ENCODE assay signal across 25 cellular contexts in genomic region chr22:25389541-25389919, GRCh38.
DNase-seq lines count a peak whose midpoint lies in the region; ATAC-seq and TF ChIP-seq lines count a peak whose summit lies in the region.
"Had no signal": no experiment of that assay in that cellular context is flagged by ENCODE, and none has a peak within 500 bp of the region (broad histone marks: within the 10 kb centered on the region; RNA-seq: fewer than 3 reads in every experiment).

No MANE protein-coding gene starts in this region.

- H3K9me3 ChIP-seq in DND-41 (ENCODE audit: insufficient read depth, low read length, severe bottlenecking), result no peaks in the 10 kb centered on the region
- H3K9me3 ChIP-seq: Caco-2, SK-N-SH had no signal

- H3K4me1 ChIP-seq in DND-41 (ENCODE audit: insufficient read depth, low read length), result peaks cover 45% of the 10 kb centered on the region
- H3K4me1 ChIP-seq: Caco-2 had no signal

- peaks cover 49% of the 10 kb centered on the region for H3K4me1 Mint-ChIP-seq in activated naive CD8-positive, alpha-beta T cell treated with anti-CD3 and anti-CD28 coated beads, Interleukin-2, amount 10 ng/mL, durations not matched to agents 7 days and 5 days
- H3K4me1 Mint-ChIP-seq in activated naive CD8-positive, alpha-beta T cell treated with anti-CD3 and anti-CD28 coated beads for 36 hours, result peaks cover 46% of the 10 kb centered on the region
- peaks cover 41 to 60% of the 10 kb centered on the region in 2 donors for H3K4me1 Mint-ChIP-seq in effector memory CD8-positive, alpha-beta T cell (ENCODE audit: low read depth in 2 of 2)
- peaks cover 57% of the 10 kb centered on the region for H3K4me1 Mint-ChIP-seq in stimulated activated effector memory CD8-positive, alpha-beta T cell treated with anti-CD3 and anti-CD28 coated beads, Interleukin-12 subunit alpha, Interleukin-12 subunit beta, amount 100 ng/mL, for 72 hours

- POLR2A ChIA-PET in activated naive CD8-positive, alpha-beta T cell treated with anti-CD3 and anti-CD28 coated beads, Interleukin-2, amount 10 ng/mL, durations not matched to agents 7 days and 5 days (lab: Charles Lee), result interaction anchor here (0.6 kb wide), 1 partner anchor 272 kb away, joined by 3 read pairs; no protein-coding TSS in a partner anchor

- no peaks in the 10 kb centered on the region for H3K36me3 ChIP-seq in DND-41 (ENCODE audit: insufficient read depth, low read length)

- H3K79me2 ChIP-seq in DND-41 (ENCODE audit: insufficient read depth, low read length), result peaks cover 66% of the 10 kb centered on the region

- H3K27ac ChIP-seq in DND-41 (ENCODE audit: low read length), result peak overlapping the region; percentile 56; the same call in 1 of the 2 replicates
- H3K27ac ChIP-seq: HL-60 had no signal

- no peak overlapping the region for H2AFZ ChIP-seq in DND-41 (ENCODE audit: low read depth, low read length)

- no peak overlapping the region for H3K27ac Mint-ChIP-seq in activated naive CD8-positive, alpha-beta T cell treated with anti-CD3 and anti-CD28 coated beads, Interleukin-2, amount 10 ng/mL, durations not matched to agents 7 days and 5 days
- H3K27ac Mint-ChIP-seq in activated naive CD8-positive, alpha-beta T cell treated with anti-CD3 and anti-CD28 coated beads for 36 hours, result no peak overlapping the region
- H3K27ac Mint-ChIP-seq in effector memory CD8-positive, alpha-beta T cell, result peak overlapping the region; percentile 15 to 56
- H3K27ac Mint-ChIP-seq in stimulated activated effector memory CD8-positive, alpha-beta T cell treated with anti-CD3 and anti-CD28 coated beads, Interleukin-12 subunit alpha, Interleukin-12 subunit beta, amount 100 ng/mL, for 72 hours, result peak overlapping the region; percentile 37
- H3K27ac Mint-ChIP-seq: CD8-positive, alpha-beta T cell had no signal

- no peak for DNase-seq in activated naive CD8-positive, alpha-beta T cell treated with anti-CD3 and anti-CD28 coated beads, Interleukin-2, amount 10 ng/mL, durations not matched to agents 7 days and 5 days
- no peak for DNase-seq in activated naive CD8-positive, alpha-beta T cell treated with anti-CD3 and anti-CD28 coated beads for 36 hours
- DNase-seq in DND-41, result no peak
- no peak for DNase-seq in effector memory CD8-positive, alpha-beta T cell
- no peak for DNase-seq in stimulated activated effector memory CD8-positive, alpha-beta T cell treated with anti-CD3 and anti-CD28 coated beads, Interleukin-12 subunit alpha, Interleukin-12 subunit beta, amount 100 ng/mL, for 72 hours (ENCODE audit: low spot score in 2 of 2)
- no peak for DNase-seq in NCI-H1694 treated with DMSO at 0.1 percent for 48 hours (lab: John Stamatoyannopoulos, UW)
- DNase-seq in NCI-H2196 treated with DMSO at 0.1 percent for 48 hours (lab: John Stamatoyannopoulos, UW; ENCODE audit: unreplicated experiment), result no peak
- DNase-seq: Caco-2; CD8-positive, alpha-beta T cell; EL; Karpas-422; NCI-H1092 treated with DMSO at 0.1 percent for 48 hours; NCI-H1436; NCI-H1930; NCI-H2107; NCI-H446; NCI-H524 treated with DMSO at 0.1 percent for 48 hours; NCI-H774; NK-92 treated with Interleukin-12 subunit alpha and Interleukin-12 subunit beta, amount 100 ng/mL, for 24 hours; PC-3; SK-N-SH had no signal

- no peaks in the 10 kb centered on the region for H3K9me3 Mint-ChIP-seq in activated naive CD8-positive, alpha-beta T cell treated with anti-CD3 and anti-CD28 coated beads, Interleukin-2, amount 10 ng/mL, durations not matched to agents 7 days and 5 days
- no peaks in the 10 kb centered on the region for H3K9me3 Mint-ChIP-seq in activated naive CD8-positive, alpha-beta T cell treated with anti-CD3 and anti-CD28 coated beads for 36 hours
- no peaks in the 10 kb centered on the region for H3K9me3 Mint-ChIP-seq in effector memory CD8-positive, alpha-beta T cell
- no peaks in the 10 kb centered on the region for H3K9me3 Mint-ChIP-seq in stimulated activated effector memory CD8-positive, alpha-beta T cell treated with anti-CD3 and anti-CD28 coated beads, Interleukin-12 subunit alpha, Interleukin-12 subunit beta, amount 100 ng/mL, for 72 hours
- H3K9me3 Mint-ChIP-seq: CD8-positive, alpha-beta T cell had no signal

- no peak for TF ChIP-seq CTCF in DND-41 (IDR thresholded peaks at IDR 0.05; ENCODE audit: borderline replicate concordance, extremely low read depth, low read length, poor library complexity, severe bottlenecking)

- peak overlapping the region; percentile 54 for H3K4me3 Mint-ChIP-seq in activated naive CD8-positive, alpha-beta T cell treated with anti-CD3 and anti-CD28 coated beads, Interleukin-2, amount 10 ng/mL, durations not matched to agents 7 days and 5 days
- H3K4me3 Mint-ChIP-seq in activated naive CD8-positive, alpha-beta T cell treated with anti-CD3 and anti-CD28 coated beads for 36 hours, result no peak overlapping the region
- H3K4me3 Mint-ChIP-seq in effector memory CD8-positive, alpha-beta T cell, result peak overlapping the region in 1 of 2 donors; percentile 64
- no peak overlapping the region for H3K4me3 Mint-ChIP-seq in stimulated activated effector memory CD8-positive, alpha-beta T cell treated with anti-CD3 and anti-CD28 coated beads, Interleukin-12 subunit alpha, Interleukin-12 subunit beta, amount 100 ng/mL, for 72 hours
- H3K4me3 Mint-ChIP-seq: CD8-positive, alpha-beta T cell had no signal

- H3K4me2 ChIP-seq in DND-41 (ENCODE audit: insufficient read depth, low read length), result peak overlapping the region; percentile 45
- H3K4me2 ChIP-seq: SK-N-SH had no signal

- H4K20me1 ChIP-seq in DND-41 (ENCODE audit: insufficient read depth, low read length), result peaks cover 90% of the 10 kb centered on the region

- H3K9ac ChIP-seq in DND-41 (ENCODE audit: low read depth, low read length), result no peak overlapping the region
- H3K9ac ChIP-seq: SK-N-SH had no signal

- no peaks in the 10 kb centered on the region for H3K27me3 Mint-ChIP-seq in activated naive CD8-positive, alpha-beta T cell treated with anti-CD3 and anti-CD28 coated beads, Interleukin-2, amount 10 ng/mL, durations not matched to agents 7 days and 5 days
- H3K27me3 Mint-ChIP-seq in activated naive CD8-positive, alpha-beta T cell treated with anti-CD3 and anti-CD28 coated beads for 36 hours, result no peaks in the 10 kb centered on the region
- H3K27me3 Mint-ChIP-seq in effector memory CD8-positive, alpha-beta T cell, result no peaks in the 10 kb centered on the region

- no peaks in the 10 kb centered on the region for H3K36me3 Mint-ChIP-seq in activated naive CD8-positive, alpha-beta T cell treated with anti-CD3 and anti-CD28 coated beads, Interleukin-2, amount 10 ng/mL, durations not matched to agents 7 days and 5 days
- H3K36me3 Mint-ChIP-seq in activated naive CD8-positive, alpha-beta T cell treated with anti-CD3 and anti-CD28 coated beads for 36 hours, result no peaks in the 10 kb centered on the region
- H3K36me3 Mint-ChIP-seq in effector memory CD8-positive, alpha-beta T cell (ENCODE audit: insufficient read depth), result peaks cover 6% of the 10 kb centered on the region
- H3K36me3 Mint-ChIP-seq in stimulated activated effector memory CD8-positive, alpha-beta T cell treated with anti-CD3 and anti-CD28 coated beads, Interleukin-12 subunit alpha, Interleukin-12 subunit beta, amount 100 ng/mL, for 72 hours, result no peaks in the 10 kb centered on the region
- H3K36me3 Mint-ChIP-seq: CD8-positive, alpha-beta T cell had no signal

- no peak for ATAC-seq in activated naive CD8-positive, alpha-beta T cell treated with anti-CD3 and anti-CD28 coated beads, Interleukin-2, amount 10 ng/mL, durations not matched to agents 7 days and 5 days (ENCODE audit: low read depth)
- no peak for ATAC-seq in DND-41 (ENCODE audit: insufficient read depth, low read depth)
- no peak for ATAC-seq in effector memory CD8-positive, alpha-beta T cell (replicated peaks)
- ATAC-seq in stimulated activated effector memory CD8-positive, alpha-beta T cell treated with anti-CD3 and anti-CD28 coated beads, Interleukin-12 subunit alpha, Interleukin-12 subunit beta, amount 100 ng/mL, for 72 hours, result no peak
- no peak for ATAC-seq in GM18520 (IDR thresholded peaks at IDR 0.05; ENCODE audit: unreplicated experiment)
- ATAC-seq: HCT116, PC-3 had no signal

- no peak overlapping the region for H3K4me3 ChIP-seq in DND-41 (ENCODE audit: low read depth in 1 of 2, low read length in 2 of 2)
- H3K4me3 ChIP-seq: GM12878 had no signal

- no peaks in the 10 kb centered on the region for H3K27me3 ChIP-seq in DND-41 (ENCODE audit: insufficient read depth, low read length, poor library complexity)

Comparison
In these comparisons a context has a peak if more than half of its experiments do, and no peak if none do; other contexts are left out.
1. H3K27ac Mint-ChIP-seq: peak in effector memory CD8-positive, alpha-beta T cell (2 of 2) and stimulated activated effector memory CD8-positive, alpha-beta T cell treated with anti-CD3 and anti-CD28 coated beads, Interleukin-12 subunit alpha, Interleukin-12 subunit beta, amount 100 ng/mL, for 72 hours (single experiment); none in activated naive CD8-positive, alpha-beta T cell treated with anti-CD3 and anti-CD28 coated beads, Interleukin-2, amount 10 ng/mL, durations not matched to agents 7 days and 5 days (single experiment) and activated naive CD8-positive, alpha-beta T cell treated with anti-CD3 and anti-CD28 coated beads for 36 hours (single experiment).